In genomic region chr2:142189506-142189905, GRCh38 we compare ENCODE assay signal across 17 cellular contexts. TPM values are rescaled to one million over a fixed set of nuclear protein-coding genes. Genes with fewer than 3 reads are reported as not detected.
DNase-seq lines count a peak whose midpoint lies in the region; ATAC-seq, FAIRE-seq and TF ChIP-seq lines count a peak whose summit lies in the region.
"Had no signal": no experiment of that assay in that cellular context is flagged by ENCODE, and none has a peak within 500 bp of the region (broad histone marks: within the 10 kb centered on the region; RNA-seq: fewer than 3 reads in every experiment).

No MANE protein-coding gene starts in this region.

- TF ChIP-seq CTCF in PC-3 (conservative IDR thresholded peaks at IDR 0.05; ENCODE audit: low read depth, low read length) (no peak), bronchial epithelial cell (IDR thresholded peaks at IDR 0.05; ENCODE audit: insufficient read depth, low read length, severe bottlenecking) (no peak), WERI-Rb-1 (IDR thresholded peaks at IDR 0.05; ENCODE audit: low read depth, low read length) (no peak)

- no peak overlapping the region for H2BK12ac ChIP-seq in mesenchymal stem cell (ENCODE audit: low read length in 2 of 2)

- no peak overlapping the region for H3K18ac ChIP-seq in mesenchymal stem cell (ENCODE audit: low read depth in 1 of 2, low read length in 2 of 2)

- intact Hi-C loops in PC-3 (cut with micrococcal nuclease): no loop called here

- ATAC-seq in PC-3 (peak; percentile 64), HG03469 (IDR thresholded peaks at IDR 0.05; ENCODE audit: unreplicated experiment) (no peak), HG03571 (IDR thresholded peaks at IDR 0.05; ENCODE audit: unreplicated experiment) (no peak)
- ATAC-seq: GM23338 had no signal

- no peaks in the 10 kb centered on the region for H4K20me1 ChIP-seq in PC-3 (ENCODE audit: low read length)
- H4K20me1 ChIP-seq: BLaER1 treated with 17β-estradiol and CSF1 and Interleukin-3, amounts not matched to agents 10 nM and 100 nM had no signal

- no peaks in the 10 kb centered on the region for H3K9me2 ChIP-seq in PC-3 (replicated peaks; ENCODE audit: low read length)

- H3K27me3 ChIP-seq in PC-3 (ENCODE audit: low read length) (no peaks in the 10 kb centered on the region), bronchial epithelial cell (ENCODE audit: control insufficient read depth, insufficient read depth, low read length) (no peaks in the 10 kb centered on the region), mesenchymal stem cell (ENCODE audit: control insufficient read depth in 1 of 2, insufficient read depth in 1 of 2, low read length in 2 of 2) (no peaks in the 10 kb centered on the region), WERI-Rb-1 (ENCODE audit: insufficient read depth, low read depth, severe bottlenecking) (no peaks in the 10 kb centered on the region)
- H3K27me3 ChIP-seq: BLaER1 treated with 17β-estradiol and CSF1 and Interleukin-3, amounts not matched to agents 10 nM and 100 nM had no signal

- H3K4me1 ChIP-seq in PC-3 (ENCODE audit: insufficient read depth, low read length) (peaks cover 27% of the 10 kb centered on the region), mesenchymal stem cell (ENCODE audit: control insufficient read depth, insufficient read depth, low read depth, low read length) (peaks cover 2% of the 10 kb centered on the region)

- H3K27ac ChIP-seq in PC-3 (ENCODE audit: low read length) (peak overlapping the region; percentile 31), mesenchymal stem cell (ENCODE audit: low read length, poor library complexity, severe bottlenecking) (peak overlapping the region; percentile 59), WERI-Rb-1 (no peak overlapping the region)

- no peak overlapping the region for H4K8ac ChIP-seq in mesenchymal stem cell (ENCODE audit: low read length)

- no peak overlapping the region for H3K4me3 ChIP-seq in PC-3 (ENCODE audit: low read length)
- H3K4me3 ChIP-seq in bronchial epithelial cell (ENCODE audit: low read depth, low read length): no peak overlapping the region
- no peak overlapping the region for H3K4me3 ChIP-seq in mesenchymal stem cell (ENCODE audit: insufficient read depth in 1 of 2, low read depth in 1 of 2, low read length in 2 of 2)
- no peak overlapping the region for H3K4me3 ChIP-seq in WERI-Rb-1 (ENCODE audit: low read depth, low read length)
- H3K4me3 ChIP-seq: BLaER1 treated with 17β-estradiol and CSF1 and Interleukin-3, amounts not matched to agents 10 nM and 100 nM; GM23338 had no signal

- no peak overlapping the region for H4K91ac ChIP-seq in mesenchymal stem cell (ENCODE audit: low read length)

- no peak overlapping the region for H2AFZ ChIP-seq in PC-3 (ENCODE audit: low read length)
- H2AFZ ChIP-seq in mesenchymal stem cell (ENCODE audit: low read depth, low read length): no peak overlapping the region
- H2AFZ ChIP-seq: GM23338 had no signal

- H3K23ac ChIP-seq in mesenchymal stem cell (ENCODE audit: low read length in 2 of 2): no peak overlapping the region

- no CpG with 5 or more reads among the region's 1 CpG for WGBS in mesenchymal stem cell

- no peaks in the 10 kb centered on the region for H3K36me3 ChIP-seq in PC-3 (ENCODE audit: low read depth, low read length)
- no peaks in the 10 kb centered on the region for H3K36me3 ChIP-seq in bronchial epithelial cell (ENCODE audit: control insufficient read depth, insufficient read depth, low read length)
- H3K36me3 ChIP-seq in mesenchymal stem cell (ENCODE audit: control insufficient read depth in 1 of 2, insufficient read depth in 2 of 2, low read depth in 1 of 2, low read length in 2 of 2): no peaks in the 10 kb centered on the region
- H3K36me3 ChIP-seq in WERI-Rb-1: no peaks in the 10 kb centered on the region
- H3K36me3 ChIP-seq: BLaER1 treated with 17β-estradiol and CSF1 and Interleukin-3, amounts not matched to agents 10 nM and 100 nM had no signal

- H3K9me3 ChIP-seq in PC-3 (ENCODE audit: low read length) (no peaks in the 10 kb centered on the region), mesenchymal stem cell (ENCODE audit: control insufficient read depth, low read length) (no peaks in the 10 kb centered on the region), WERI-Rb-1 (ENCODE audit: severe bottlenecking) (no peaks in the 10 kb centered on the region)

- H3K9ac ChIP-seq in PC-3 (ENCODE audit: low read length) (no peak overlapping the region), mesenchymal stem cell (ENCODE audit: low read length) (no peak overlapping the region)
- H3K9ac ChIP-seq: BLaER1 treated with 17β-estradiol and CSF1 and Interleukin-3, amounts not matched to agents 10 nM and 100 nM had no signal

- POLR2A ChIA-PET in PC-3 (lab: Charles Lee; ENCODE audit: unreplicated experiment): no interaction called here

- no peak overlapping the region for H2BK5ac ChIP-seq in mesenchymal stem cell (ENCODE audit: low read depth, low read length, poor library complexity, severe bottlenecking)

- H3F3A ChIP-seq in PC-3 (ENCODE audit: low read length, unreplicated experiment): no peaks in the 10 kb centered on the region

- no peaks in the 10 kb centered on the region for H3K79me2 ChIP-seq in PC-3 (ENCODE audit: low read length)

- no peak overlapping the region for H3K14ac ChIP-seq in mesenchymal stem cell (ENCODE audit: low read length in 2 of 2)

- peak overlapping the region; percentile 75 for H2AK5ac ChIP-seq in mesenchymal stem cell (ENCODE audit: low read length, severe bottlenecking)

- H2BK15ac ChIP-seq in mesenchymal stem cell (ENCODE audit: low read depth, poor library complexity, severe bottlenecking): no peak overlapping the region

- DNase-seq in EH (ENCODE audit: low read depth) (peak; percentile 30), PC-3 (peak; percentile 52), bronchial epithelial cell (ENCODE audit: low read depth) (peak; percentile 30), mesenchymal stem cell (no peak), WERI-Rb-1 (no peak)
- DNase-seq: 8988T; ACHN; CD4-positive, CD25-positive, alpha-beta regulatory T cell; DMS53; H9 had no signal

- H3K4me2 ChIP-seq in PC-3 (ENCODE audit: low read length): peak overlapping the region; percentile 21; the same call in 1 of the 2 replicates
- no peak overlapping the region for H3K4me2 ChIP-seq in mesenchymal stem cell (ENCODE audit: low read length, poor library complexity, severe bottlenecking)
- H3K4me2 ChIP-seq: BLaER1 treated with 17β-estradiol and CSF1 and Interleukin-3, amounts not matched to agents 10 nM and 100 nM; GM23338 had no signal

- no peak overlapping the region for H3K4ac ChIP-seq in mesenchymal stem cell (ENCODE audit: low read depth in 1 of 2, low read length in 2 of 2)

- H2BK120ac ChIP-seq in mesenchymal stem cell (ENCODE audit: low read depth, low read length): no peak overlapping the region

- CTCF ChIA-PET in PC-3 (lab: Charles Lee): no interaction called here

- FAIRE-seq in bronchial epithelial cell (lab: Jason Lieb, UNC): no peak
- FAIRE-seq: GM12891 had no signal

- H3K79me1 ChIP-seq in mesenchymal stem cell (replicated peaks; ENCODE audit: low read length, poor library complexity, severe bottlenecking): no peaks in the 10 kb centered on the region

- BruUV-seq in PC-3 (replicated peaks; lab: Mats Ljungman, UMichigan): no TSS peak

RNA-seq across cellular contexts. Expression of gene LRP1B, which starts 58.7 kb away (rescaled TPM):
- 0.04 and 0.06 TPM in 2 replicates for total RNA-seq in PC-3 (2014; rRNA removed)
- total RNA-seq in bronchial epithelial cell: under 0.01 TPM in 1 of 2 replicates, not detected in the other
- 0.65 TPM for polyA plus RNA-seq in mesenchymal stem cell (2013, experiment 1 of 2)
- 0.56 TPM for polyA plus RNA-seq in mesenchymal stem cell (2013, experiment 2 of 2)
- total RNA-seq: CD4-positive, CD25-positive, alpha-beta regulatory T cell; G401; H9 had no signal
- polyA plus RNA-seq: CD4-positive, CD25-positive, alpha-beta regulatory T cell; IgD-negative memory B cell had no signal

Comparison
In these comparisons a context has a peak if more than half of its experiments do, and no peak if none do; other contexts are left out.
1. DNase-seq: peak in EH (single experiment), PC-3 (single experiment) and bronchial epithelial cell (single experiment); none in mesenchymal stem cell (single experiment) and WERI-Rb-1 (single experiment).